In the genomic region with DNA sequence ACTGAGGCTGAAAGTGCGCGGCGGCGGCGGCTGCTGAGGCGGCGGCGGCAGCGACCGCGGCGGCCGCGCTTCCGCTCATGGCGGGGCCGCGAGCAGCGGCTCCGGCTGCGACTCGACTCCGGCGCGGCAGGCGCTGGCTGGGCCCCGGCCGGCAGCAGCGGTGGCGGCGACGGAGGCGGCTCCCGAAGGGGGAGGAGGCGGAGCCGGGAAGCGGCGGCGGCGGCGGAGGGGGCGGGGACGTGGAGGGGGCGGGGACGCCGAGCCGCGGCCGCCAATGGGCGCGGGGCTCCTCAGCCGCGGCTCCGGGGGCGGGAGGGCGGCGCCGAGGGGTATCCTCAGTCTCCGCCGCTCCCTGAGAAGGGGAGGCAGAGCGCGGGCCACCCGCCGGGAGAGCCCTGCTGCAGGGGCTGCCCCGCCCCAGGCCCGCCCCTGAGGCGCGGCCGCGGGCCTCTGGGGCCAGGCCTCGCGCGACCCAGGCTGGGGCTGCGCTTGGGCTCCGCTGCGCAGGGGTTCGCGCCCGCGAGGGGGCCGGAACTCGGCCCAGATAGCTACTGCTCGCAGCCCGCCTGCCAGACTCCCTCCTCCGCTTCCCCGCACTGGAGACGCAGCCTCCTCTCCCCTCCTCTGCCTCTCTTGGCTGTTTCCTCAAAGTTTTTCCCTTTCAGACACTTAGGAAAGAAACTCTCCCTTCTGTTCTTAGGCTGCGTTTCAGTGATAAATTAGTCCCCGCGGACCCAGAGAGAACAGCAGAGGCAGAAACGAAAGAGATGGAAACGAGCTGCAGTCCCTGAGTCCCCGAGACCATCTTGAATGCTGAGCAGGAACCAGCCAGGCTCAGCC, we compare ENCODE assay signal across 1 cellular context.
TF ChIP-seq lines count a peak whose summit lies in the region.

No MANE protein-coding gene starts in this region.

TF ChIP-seq in K562, 482 proteins besides CTCF, POLR2A, EP300 and RAD21 (continued from another document and continues in another):
- no peak for TF ChIP-seq MCM7 (IDR thresholded peaks at IDR 0.05)
- TF ChIP-seq, protein P1, sequence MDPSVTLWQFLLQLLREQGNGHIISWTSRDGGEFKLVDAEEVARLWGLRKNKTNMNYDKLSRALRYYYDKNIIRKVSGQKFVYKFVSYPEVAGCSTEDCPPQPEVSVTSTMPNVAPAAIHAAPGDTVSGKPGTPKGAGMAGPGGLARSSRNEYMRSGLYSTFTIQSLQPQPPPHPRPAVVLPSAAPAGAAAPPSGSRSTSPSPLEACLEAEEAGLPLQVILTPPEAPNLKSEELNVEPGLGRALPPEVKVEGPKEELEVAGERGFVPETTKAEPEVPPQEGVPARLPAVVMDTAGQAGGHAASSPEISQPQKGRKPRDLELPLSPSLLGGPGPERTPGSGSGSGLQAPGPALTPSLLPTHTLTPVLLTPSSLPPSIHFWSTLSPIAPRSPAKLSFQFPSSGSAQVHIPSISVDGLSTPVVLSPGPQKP (CRISPR knock-in tag; IDR thresholded peaks at IDR 0.05) = no peak
- no peak for TF ChIP-seq HDGF (IDR thresholded peaks at IDR 0.05)
- no peak for TF ChIP-seq ZNF408 (CRISPR knock-in tag; IDR thresholded peaks at IDR 0.05; ENCODE audit: low read depth)
- TF ChIP-seq ZKSCAN3 (CRISPR knock-in tag; IDR thresholded peaks at IDR 0.05) = no peak
- peak; percentile 56 for TF ChIP-seq CTBP1 (IDR thresholded peaks at IDR 0.05; ENCODE audit: borderline replicate concordance)
- TF ChIP-seq SIRT6 (IDR thresholded peaks at IDR 0.05; ENCODE audit: low read depth, low read length) = no peak
- no peak for TF ChIP-seq FOS (IDR thresholded peaks at IDR 0.05; ENCODE audit: extremely low read depth, insufficient read length)
- TF ChIP-seq C11orf30 (IDR thresholded peaks at IDR 0.05; ENCODE audit: low read depth) = no peak
- TF ChIP-seq, protein P2, sequence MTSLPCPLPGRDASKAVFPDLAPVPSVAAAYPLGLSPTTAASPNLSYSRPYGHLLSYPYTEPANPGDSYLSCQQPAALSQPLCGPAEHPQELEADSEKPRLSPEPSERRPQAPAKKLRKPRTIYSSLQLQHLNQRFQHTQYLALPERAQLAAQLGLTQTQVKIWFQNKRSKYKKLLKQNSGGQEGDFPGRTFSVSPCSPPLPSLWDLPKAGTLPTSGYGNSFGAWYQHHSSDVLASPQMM (CRISPR knock-in tag; IDR thresholded peaks at IDR 0.05) = no peak
- TF ChIP-seq ZC3H4 (CRISPR knock-in tag; IDR thresholded peaks at IDR 0.05; ENCODE audit: borderline replicate concordance) = no peak
- no peak for TF ChIP-seq NEUROD1 (IDR thresholded peaks at IDR 0.05; ENCODE audit: borderline replicate concordance, low read depth, low read length, partially characterized antibody)
- TF ChIP-seq MTA3 (IDR thresholded peaks at IDR 0.05; ENCODE audit: borderline replicate concordance) = no peak
- TF ChIP-seq, protein P3, sequence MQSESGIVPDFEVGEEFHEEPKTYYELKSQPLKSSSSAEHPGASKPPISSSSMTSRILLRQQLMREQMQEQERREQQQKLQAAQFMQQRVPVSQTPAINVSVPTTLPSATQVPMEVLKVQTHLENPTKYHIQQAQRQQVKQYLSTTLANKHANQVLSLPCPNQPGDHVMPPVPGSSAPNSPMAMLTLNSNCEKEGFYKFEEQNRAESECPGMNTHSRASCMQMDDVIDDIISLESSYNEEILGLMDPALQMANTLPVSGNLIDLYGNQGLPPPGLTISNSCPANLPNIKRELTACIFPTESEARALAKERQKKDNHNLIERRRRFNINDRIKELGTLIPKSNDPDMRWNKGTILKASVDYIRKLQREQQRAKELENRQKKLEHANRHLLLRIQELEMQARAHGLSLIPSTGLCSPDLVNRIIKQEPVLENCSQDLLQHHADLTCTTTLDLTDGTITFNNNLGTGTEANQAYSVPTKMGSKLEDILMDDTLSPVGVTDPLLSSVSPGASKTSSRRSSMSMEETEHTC (IDR thresholded peaks at IDR 0.05) = no peak
- TF ChIP-seq CXXC5 (CRISPR knock-in tag; IDR thresholded peaks at IDR 0.05) = peak; percentile 76
- TF ChIP-seq RBM15 (IDR thresholded peaks at IDR 0.05; ENCODE audit: insufficient read depth, low read length) = no peak
- no peak for TF ChIP-seq SREBF2 (CRISPR knock-in tag; IDR thresholded peaks at IDR 0.05)
- TF ChIP-seq, protein P4, sequence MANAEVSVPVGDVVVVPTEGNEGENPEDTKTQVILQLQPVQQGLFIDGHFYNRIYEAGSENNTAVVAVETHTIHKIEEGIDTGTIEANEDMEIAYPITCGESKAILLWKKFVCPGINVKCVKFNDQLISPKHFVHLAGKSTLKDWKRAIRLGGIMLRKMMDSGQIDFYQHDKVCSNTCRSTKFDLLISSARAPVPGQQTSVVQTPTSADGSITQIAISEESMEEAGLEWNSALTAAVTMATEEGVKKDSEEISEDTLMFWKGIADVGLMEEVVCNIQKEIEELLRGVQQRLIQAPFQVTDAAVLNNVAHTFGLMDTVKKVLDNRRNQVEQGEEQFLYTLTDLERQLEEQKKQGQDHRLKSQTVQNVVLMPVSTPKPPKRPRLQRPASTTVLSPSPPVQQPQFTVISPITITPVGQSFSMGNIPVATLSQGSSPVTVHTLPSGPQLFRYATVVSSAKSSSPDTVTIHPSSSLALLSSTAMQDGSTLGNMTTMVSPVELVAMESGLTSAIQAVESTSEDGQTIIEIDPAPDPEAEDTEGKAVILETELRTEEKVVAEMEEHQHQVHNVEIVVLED (CRISPR knock-in tag; IDR thresholded peaks at IDR 0.05) = no peak
- TF ChIP-seq STAT5A (IDR thresholded peaks at IDR 0.05; ENCODE audit: borderline replicate concordance, low read length) = no peak
- peak; percentile 74 for TF ChIP-seq MEIS2 (IDR thresholded peaks at IDR 0.05; ENCODE audit: partially characterized antibody)
- TF ChIP-seq PHTF2 (CRISPR knock-in tag; IDR thresholded peaks at IDR 0.05) = no peak
- no peak for TF ChIP-seq PTTG1 (tag; IDR thresholded peaks at IDR 0.05; ENCODE audit: low read depth)
- TF ChIP-seq, protein P5, sequence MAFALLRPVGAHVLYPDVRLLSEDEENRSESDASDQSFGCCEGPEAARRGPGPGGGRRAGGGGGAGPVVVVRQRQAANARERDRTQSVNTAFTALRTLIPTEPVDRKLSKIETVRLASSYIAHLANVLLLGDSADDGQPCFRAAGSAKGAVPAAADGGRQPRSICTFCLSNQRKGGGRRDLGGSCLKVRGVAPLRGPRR (CRISPR knock-in tag; IDR thresholded peaks at IDR 0.05) = no peak
- TF ChIP-seq CHD2 (IDR thresholded peaks at IDR 0.05; ENCODE audit: low read depth, low read length) = peak; percentile 87
- TF ChIP-seq PPARD (CRISPR knock-in tag; IDR thresholded peaks at IDR 0.05) = no peak
- TF ChIP-seq, protein P6, sequence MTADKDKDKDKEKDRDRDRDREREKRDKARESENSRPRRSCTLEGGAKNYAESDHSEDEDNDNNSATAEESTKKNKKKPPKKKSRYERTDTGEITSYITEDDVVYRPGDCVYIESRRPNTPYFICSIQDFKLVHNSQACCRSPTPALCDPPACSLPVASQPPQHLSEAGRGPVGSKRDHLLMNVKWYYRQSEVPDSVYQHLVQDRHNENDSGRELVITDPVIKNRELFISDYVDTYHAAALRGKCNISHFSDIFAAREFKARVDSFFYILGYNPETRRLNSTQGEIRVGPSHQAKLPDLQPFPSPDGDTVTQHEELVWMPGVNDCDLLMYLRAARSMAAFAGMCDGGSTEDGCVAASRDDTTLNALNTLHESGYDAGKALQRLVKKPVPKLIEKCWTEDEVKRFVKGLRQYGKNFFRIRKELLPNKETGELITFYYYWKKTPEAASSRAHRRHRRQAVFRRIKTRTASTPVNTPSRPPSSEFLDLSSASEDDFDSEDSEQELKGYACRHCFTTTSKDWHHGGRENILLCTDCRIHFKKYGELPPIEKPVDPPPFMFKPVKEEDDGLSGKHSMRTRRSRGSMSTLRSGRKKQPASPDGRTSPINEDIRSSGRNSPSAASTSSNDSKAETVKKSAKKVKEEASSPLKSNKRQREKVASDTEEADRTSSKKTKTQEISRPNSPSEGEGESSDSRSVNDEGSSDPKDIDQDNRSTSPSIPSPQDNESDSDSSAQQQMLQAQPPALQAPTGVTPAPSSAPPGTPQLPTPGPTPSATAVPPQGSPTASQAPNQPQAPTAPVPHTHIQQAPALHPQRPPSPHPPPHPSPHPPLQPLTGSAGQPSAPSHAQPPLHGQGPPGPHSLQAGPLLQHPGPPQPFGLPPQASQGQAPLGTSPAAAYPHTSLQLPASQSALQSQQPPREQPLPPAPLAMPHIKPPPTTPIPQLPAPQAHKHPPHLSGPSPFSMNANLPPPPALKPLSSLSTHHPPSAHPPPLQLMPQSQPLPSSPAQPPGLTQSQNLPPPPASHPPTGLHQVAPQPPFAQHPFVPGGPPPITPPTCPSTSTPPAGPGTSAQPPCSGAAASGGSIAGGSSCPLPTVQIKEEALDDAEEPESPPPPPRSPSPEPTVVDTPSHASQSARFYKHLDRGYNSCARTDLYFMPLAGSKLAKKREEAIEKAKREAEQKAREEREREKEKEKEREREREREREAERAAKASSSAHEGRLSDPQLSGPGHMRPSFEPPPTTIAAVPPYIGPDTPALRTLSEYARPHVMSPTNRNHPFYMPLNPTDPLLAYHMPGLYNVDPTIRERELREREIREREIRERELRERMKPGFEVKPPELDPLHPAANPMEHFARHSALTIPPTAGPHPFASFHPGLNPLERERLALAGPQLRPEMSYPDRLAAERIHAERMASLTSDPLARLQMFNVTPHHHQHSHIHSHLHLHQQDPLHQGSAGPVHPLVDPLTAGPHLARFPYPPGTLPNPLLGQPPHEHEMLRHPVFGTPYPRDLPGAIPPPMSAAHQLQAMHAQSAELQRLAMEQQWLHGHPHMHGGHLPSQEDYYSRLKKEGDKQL (CRISPR knock-in tag; IDR thresholded peaks at IDR 0.05; ENCODE audit: borderline replicate concordance) = no peak
- no peak for TF ChIP-seq NCOR1 (IDR thresholded peaks at IDR 0.05)
- TF ChIP-seq HMG20A (CRISPR knock-in tag; conservative IDR thresholded peaks at IDR 0.05) = no peak
- no peak for TF ChIP-seq ZNF347 (CRISPR knock-in tag; IDR thresholded peaks at IDR 0.05; ENCODE audit: low read depth)
- TF ChIP-seq ILF3 (IDR thresholded peaks at IDR 0.05; ENCODE audit: borderline replicate concordance) = no peak
- TF ChIP-seq MTA1 (IDR thresholded peaks at IDR 0.05; ENCODE audit: borderline replicate concordance) = no peak
- TF ChIP-seq, protein P7, sequence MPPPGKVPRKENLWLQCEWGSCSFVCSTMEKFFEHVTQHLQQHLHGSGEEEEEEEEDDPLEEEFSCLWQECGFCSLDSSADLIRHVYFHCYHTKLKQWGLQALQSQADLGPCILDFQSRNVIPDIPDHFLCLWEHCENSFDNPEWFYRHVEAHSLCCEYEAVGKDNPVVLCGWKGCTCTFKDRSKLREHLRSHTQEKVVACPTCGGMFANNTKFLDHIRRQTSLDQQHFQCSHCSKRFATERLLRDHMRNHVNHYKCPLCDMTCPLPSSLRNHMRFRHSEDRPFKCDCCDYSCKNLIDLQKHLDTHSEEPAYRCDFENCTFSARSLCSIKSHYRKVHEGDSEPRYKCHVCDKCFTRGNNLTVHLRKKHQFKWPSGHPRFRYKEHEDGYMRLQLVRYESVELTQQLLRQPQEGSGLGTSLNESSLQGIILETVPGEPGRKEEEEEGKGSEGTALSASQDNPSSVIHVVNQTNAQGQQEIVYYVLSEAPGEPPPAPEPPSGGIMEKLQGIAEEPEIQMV (tag; conservative IDR thresholded peaks at IDR 0.05; ENCODE audit: low read depth) = no peak
- no peak for TF ChIP-seq ZNF551 (CRISPR knock-in tag; IDR thresholded peaks at IDR 0.05)
- TF ChIP-seq TRIM24 (IDR thresholded peaks at IDR 0.05) = no peak
- TF ChIP-seq, protein P8, sequence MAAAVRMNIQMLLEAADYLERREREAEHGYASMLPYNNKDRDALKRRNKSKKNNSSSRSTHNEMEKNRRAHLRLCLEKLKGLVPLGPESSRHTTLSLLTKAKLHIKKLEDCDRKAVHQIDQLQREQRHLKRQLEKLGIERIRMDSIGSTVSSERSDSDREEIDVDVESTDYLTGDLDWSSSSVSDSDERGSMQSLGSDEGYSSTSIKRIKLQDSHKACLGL (CRISPR knock-in tag; IDR thresholded peaks at IDR 0.05; ENCODE audit: borderline replicate concordance, poor library complexity, severe bottlenecking) = no peak
- TF ChIP-seq, protein P9, sequence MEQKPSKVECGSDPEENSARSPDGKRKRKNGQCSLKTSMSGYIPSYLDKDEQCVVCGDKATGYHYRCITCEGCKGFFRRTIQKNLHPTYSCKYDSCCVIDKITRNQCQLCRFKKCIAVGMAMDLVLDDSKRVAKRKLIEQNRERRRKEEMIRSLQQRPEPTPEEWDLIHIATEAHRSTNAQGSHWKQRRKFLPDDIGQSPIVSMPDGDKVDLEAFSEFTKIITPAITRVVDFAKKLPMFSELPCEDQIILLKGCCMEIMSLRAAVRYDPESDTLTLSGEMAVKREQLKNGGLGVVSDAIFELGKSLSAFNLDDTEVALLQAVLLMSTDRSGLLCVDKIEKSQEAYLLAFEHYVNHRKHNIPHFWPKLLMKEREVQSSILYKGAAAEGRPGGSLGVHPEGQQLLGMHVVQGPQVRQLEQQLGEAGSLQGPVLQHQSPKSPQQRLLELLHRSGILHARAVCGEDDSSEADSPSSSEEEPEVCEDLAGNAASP (IDR thresholded peaks at IDR 0.05) = no peak
- TF ChIP-seq ILK (tag; IDR thresholded peaks at IDR 0.05; ENCODE audit: borderline replicate concordance, low read depth) = no peak
- no peak for TF ChIP-seq CBX2 (IDR thresholded peaks at IDR 0.05; ENCODE audit: insufficient read depth, low read length, poor library complexity, severe bottlenecking)
- TF ChIP-seq BRD4 (IDR thresholded peaks at IDR 0.05) = no peak
